ENCODE assay signal across 25 cellular contexts in genomic region chr5:116675628-116675910, GRCh38.
"Had no signal": no experiment of that assay in that cellular context is flagged by ENCODE, and none has a peak within 500 bp of the region (broad histone marks: within the 10 kb centered on the region; RNA-seq: fewer than 3 reads in every experiment).

No MANE protein-coding gene starts in this region.

- ATAC-seq: activated T-cell treated with anti-CD3 and anti-CD28 coated beads, Interleukin-2, amount 50 U/mL, for 72 hours; Panc1 had no signal

- H3K4me1 ChIP-seq: SJCRH30 had no signal

- H3K4me3 Mint-ChIP-seq: activated CD4-positive, alpha-beta memory T cell treated with anti-CD3 and anti-CD28 coated beads, Interleukin-2, amount 10 ng/mL, durations not matched to agents 7 days and 5 days; activated naive CD4-positive, alpha-beta T cell treated with anti-CD3 and anti-CD28 coated beads, Interleukin-2, amount 10 ng/mL, durations not matched to agents 7 days and 5 days; activated naive CD8-positive, alpha-beta T cell treated with anti-CD3 and anti-CD28 coated beads for 36 hours; activated T-cell treated with anti-CD3 and anti-CD28 coated beads, Interleukin-2, amount 50 U/mL, for 72 hours had no signal

- DNase-seq: activated CD4-positive, alpha-beta memory T cell treated with anti-CD3 and anti-CD28 coated beads, Interleukin-2, amount 10 ng/mL, durations not matched to agents 7 days and 5 days; activated CD4-positive, alpha-beta T cell treated with anti-CD3 and anti-CD28 coated beads, Interleukin-2, amount 50 U/mL, for 1 hour; activated CD4-positive, CD25-positive, alpha-beta regulatory T cell; activated gamma-delta T cell treated with Interleukin-2 at 50 U/mL for 16 hours; activated naive CD4-positive, alpha-beta T cell treated with anti-CD3 and anti-CD28 coated beads, Interleukin-2, amount 10 ng/mL, durations not matched to agents 7 days and 5 days; activated naive CD8-positive, alpha-beta T cell treated with anti-CD3 and anti-CD28 coated beads for 36 hours; activated T-cell treated with anti-CD3 and anti-CD28 coated beads, Interleukin-2, amount 50 U/mL, for 72 hours; central memory CD4-positive, alpha-beta T cell; KG1; NCI-H1092; NCI-H1417; NCI-H1694; NCI-H2029; NCI-H2107; NCI-H510A; NCI-H526 treated with DMSO at 0.1 percent for 48 hours; NCI-H82; Right ventricle myocardium superior; SJCRH30; SK-N-SH; T-helper 1 cell had no signal

- H3K4me1 Mint-ChIP-seq: activated CD4-positive, alpha-beta memory T cell treated with anti-CD3 and anti-CD28 coated beads, Interleukin-2, amount 10 ng/mL, durations not matched to agents 7 days and 5 days; activated naive CD4-positive, alpha-beta T cell treated with anti-CD3 and anti-CD28 coated beads, Interleukin-2, amount 10 ng/mL, durations not matched to agents 7 days and 5 days; activated naive CD8-positive, alpha-beta T cell treated with anti-CD3 and anti-CD28 coated beads for 36 hours had no signal

- H3K9me3 Mint-ChIP-seq: activated naive CD8-positive, alpha-beta T cell treated with anti-CD3 and anti-CD28 coated beads for 36 hours; activated T-helper 2 cell treated with anti-CD3 and anti-CD28 coated beads, Interferon-gamma antibody, Interleukin-2, Interleukin-4, amounts not matched to agents 10 μg/mL and 5 μg/mL and 100 μg/mL, durations not matched to agents 14 hours and 24 hours and 36 hours had no signal

- H3K27ac Mint-ChIP-seq: activated CD4-positive, alpha-beta memory T cell treated with anti-CD3 and anti-CD28 coated beads, Interleukin-2, amount 10 ng/mL, durations not matched to agents 7 days and 5 days; activated naive CD4-positive, alpha-beta T cell treated with anti-CD3 and anti-CD28 coated beads, Interleukin-2, amount 10 ng/mL, durations not matched to agents 7 days and 5 days; activated naive CD8-positive, alpha-beta T cell treated with anti-CD3 and anti-CD28 coated beads for 36 hours; activated T-cell treated with anti-CD3 and anti-CD28 coated beads, Interleukin-2, amount 50 U/mL, for 72 hours; activated T-helper 2 cell treated with anti-CD3 and anti-CD28 coated beads, Interferon-gamma antibody, Interleukin-2, Interleukin-4, amounts not matched to agents 10 μg/mL and 5 μg/mL and 100 μg/mL, durations not matched to agents 14 hours and 24 hours and 36 hours had no signal

- H3K36me3 Mint-ChIP-seq: activated naive CD4-positive, alpha-beta T cell treated with anti-CD3 and anti-CD28 coated beads, Interleukin-2, amount 10 ng/mL, durations not matched to agents 7 days and 5 days; activated naive CD8-positive, alpha-beta T cell treated with anti-CD3 and anti-CD28 coated beads for 36 hours had no signal

- H3K27ac ChIP-seq: RWPE1, SJCRH30, VCaP had no signal

- H3K27me3 Mint-ChIP-seq: activated CD4-positive, alpha-beta memory T cell treated with anti-CD3 and anti-CD28 coated beads, Interleukin-2, amount 10 ng/mL, durations not matched to agents 7 days and 5 days; activated naive CD4-positive, alpha-beta T cell treated with anti-CD3 and anti-CD28 coated beads, Interleukin-2, amount 10 ng/mL, durations not matched to agents 7 days and 5 days had no signal

- H3K27me3 ChIP-seq: SJCRH30 had no signal
